In the genomic region with DNA sequence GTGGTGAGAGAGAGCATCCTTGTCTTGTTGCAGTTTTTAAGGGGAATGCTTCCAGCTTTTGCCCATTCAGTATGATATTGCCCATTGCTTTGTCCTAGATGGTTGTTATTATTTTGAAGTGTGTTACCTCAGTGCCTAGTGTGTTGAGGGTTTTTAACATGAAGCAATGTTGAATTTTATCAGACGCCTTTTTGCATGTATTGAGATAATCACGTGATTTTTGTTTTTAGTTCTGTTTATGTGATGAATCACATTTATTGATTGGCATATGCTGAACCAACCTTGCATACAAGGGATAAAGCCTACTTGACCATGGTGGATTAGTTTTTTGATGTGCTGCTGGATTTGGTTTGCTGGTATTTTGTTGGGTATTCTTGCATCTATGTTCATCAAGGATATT, we compare ENCODE assay signal across 33 cellular contexts.
"Had no signal": no experiment of that assay in that cellular context is flagged by ENCODE, and none has a peak within 500 bp of the region (broad histone marks: within the 10 kb centered on the region; RNA-seq: fewer than 3 reads in every experiment).

No MANE protein-coding gene starts in this region.

- FAIRE-seq: astrocyte, bronchial epithelial cell had no signal

- H3K4me3 ChIP-seq: adrenal gland, ascending aorta, body of pancreas, breast epithelium, cardiac muscle cell had no signal

- H3K27ac ChIP-seq: adrenal gland, ascending aorta, body of pancreas, brain microvascular endothelial cell, breast epithelium, cardiac muscle cell had no signal

- H3K4me1 ChIP-seq: adrenal gland, ascending aorta, body of pancreas, breast epithelium had no signal

- H3K36me3 ChIP-seq: adrenal gland, ascending aorta, brain microvascular endothelial cell, breast epithelium, cardiac muscle cell had no signal

- DNase-seq: activated effector memory CD4-positive, alpha-beta T cell treated with anti-CD3 and anti-CD28 coated beads, Interleukin-2, amount 50 U/mL, for 16 hours; activated effector memory CD4-positive, alpha-beta T cell treated with Interleukin-2 at 50 U/mL for 16 hours; activated gamma-delta T cell; activated gamma-delta T cell treated with Interleukin-2 at 50 U/mL for 16 hours; activated naive CD4-positive, alpha-beta T cell; activated naive CD4-positive, alpha-beta T cell treated with anti-CD3 and anti-CD28 coated beads for 36 hours; activated naive CD4-positive, alpha-beta T cell treated with anti-CD3 and anti-CD28 coated beads, Interleukin-2, amount 10 ng/mL, durations not matched to agents 7 days and 5 days; activated naive CD4-positive, alpha-beta T cell treated with anti-CD3 and anti-CD28 coated beads, Interleukin-2, amount 50 U/mL, for 16 hours; activated naive CD4-positive, alpha-beta T cell treated with Interleukin-2 at 50 U/mL for 16 hours; activated naive CD8-positive, alpha-beta T cell treated with anti-CD3 and anti-CD28 coated beads for 36 hours; activated naive CD8-positive, alpha-beta T cell treated with anti-CD3 and anti-CD28 coated beads, Interleukin-2, amount 10 ng/mL, durations not matched to agents 7 days and 5 days; activated naive CD8-positive, alpha-beta T cell treated with anti-CD3 and anti-CD28 coated beads, Interleukin-2, amount 50 U/mL, for 24 hours; activated T-cell treated with anti-CD3 and anti-CD28 coated beads, Interleukin-2, amount 50 U/mL, for 24 hours; activated T-cell treated with anti-CD3 and anti-CD28 coated beads, Interleukin-2, amount 50 U/mL, for 4 hours; activated T-cell treated with anti-CD3 and anti-CD28 coated beads, Interleukin-2, amount 50 U/mL, for 48 hours; activated T-cell treated with anti-CD3 and anti-CD28 coated beads, Interleukin-2, amount 50 U/mL, for 72 hours; adrenal gland; amniotic stem cell; amygdala; anterior cingulate cortex; aorta; body of pancreas; brain microvascular endothelial cell; caudate nucleus; central memory CD4-positive, alpha-beta T cell; cerebellar nuclear complex had no signal

- H3K27me3 ChIP-seq: adrenal gland, ascending aorta, body of pancreas, brain microvascular endothelial cell, breast epithelium, cardiac muscle cell had no signal

- H3K9me3 ChIP-seq: adrenal gland, ascending aorta, body of pancreas, breast epithelium had no signal

- ATAC-seq: activated naive CD4-positive, alpha-beta T cell treated with anti-CD3 and anti-CD28 coated beads, Interleukin-2, amount 50 U/mL, for 72 hours; activated naive CD8-positive, alpha-beta T cell treated with anti-CD3 and anti-CD28 coated beads, Interleukin-2, amount 50 U/mL, for 24 hours; activated T-cell treated with anti-CD3 and anti-CD28 coated beads, Interleukin-2, amount 50 U/mL, for 4 hours; activated T-cell treated with anti-CD3 and anti-CD28 coated beads, Interleukin-2, amount 50 U/mL, for 72 hours; activated T-helper 17 cell treated with anti-CD3 and anti-CD28 coated beads, Interleukin-2, amount 50 U/mL, for 72 hours; body of pancreas had no signal
